ENCODE assay signal across 8 cellular contexts in the genomic region with DNA sequence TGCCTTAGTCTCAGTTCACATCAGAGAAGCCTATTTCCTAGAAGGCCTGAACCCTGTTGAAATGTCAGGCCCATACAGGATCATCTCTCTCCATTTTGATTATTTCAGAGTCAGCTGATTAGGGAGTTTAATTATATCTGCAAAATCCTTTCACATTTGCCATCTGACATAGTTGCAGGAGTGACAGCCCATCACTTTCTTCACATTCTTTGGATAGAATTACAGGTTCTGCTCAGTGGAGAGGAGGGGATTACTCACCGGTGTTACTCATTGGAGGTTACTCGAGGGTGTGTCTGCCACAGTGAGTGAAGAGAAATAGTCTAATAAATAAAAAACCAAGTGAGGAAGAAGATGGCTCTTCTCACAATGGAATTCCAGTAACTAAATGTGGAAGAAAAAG.
DNase-seq lines count a peak whose midpoint lies in the region; ATAC-seq, FAIRE-seq and TF ChIP-seq lines count a peak whose summit lies in the region.
"Had no signal": no experiment of that assay in that cellular context is flagged by ENCODE, and none has a peak within 500 bp of the region (broad histone marks: within the 10 kb centered on the region; RNA-seq: fewer than 3 reads in every experiment).

No MANE protein-coding gene starts in this region.

- H3K36me3 ChIP-seq in K562 (ENCODE audit: control insufficient read depth, insufficient read depth, low read length), result 0 out of 3 replicates have a peak, but pooled peaks cover 5% of the 10 kb centered on the region
- no peaks in the 10 kb centered on the region for H3K36me3 ChIP-seq in muscle layer of colon (ENCODE audit: insufficient read depth, low read length)
- no peaks in the 10 kb centered on the region for H3K36me3 ChIP-seq in mucosa of descending colon (ENCODE audit: low read depth)

- H3K4me1 ChIP-seq in K562 (replicated peaks in 1 of 2; ENCODE audit: control insufficient read depth in 2 of 2, insufficient read depth in 2 of 2, low read length in 2 of 2) (peaks cover 0 to 25% of the 10 kb centered on the region in 2 experiments; a peak in 4 of 5 replicates), muscle layer of colon (ENCODE audit: insufficient read depth, low read length) (peaks cover 17% of the 10 kb centered on the region), mucosa of descending colon (ENCODE audit: low read depth) (no peaks in the 10 kb centered on the region)

- H3K79me2 ChIP-seq in K562 (ENCODE audit: control insufficient read depth, insufficient read depth, low read length), result peaks cover 4% of the 10 kb centered on the region; the same call in 2 of the 3 replicates

- BruUV-seq in K562 (replicated peaks; lab: Mats Ljungman, UMichigan), result no TSS peak

- TF ChIP-seq RAD21 in K562 (CRISPR knock-in tag; conservative IDR thresholded peaks at IDR 0.05 in 1 of 2, IDR thresholded peaks at IDR 0.05 in 1 of 2), result no peak

- in situ Hi-C loops in K562 (cut with MboI), result no loop called here

- intact Hi-C loops in K562 (cut with micrococcal nuclease) (no loop called here), mucosa of descending colon (cut with DNase I, micrococcal nuclease) (no loop called here)

- no peak overlapping the region for H3K4me3 ChIP-seq in K562
- H3K4me3 ChIP-seq in muscle layer of colon (ENCODE audit: low read depth in 1 of 2, low read length in 2 of 2), result no peak overlapping the region
- no peak overlapping the region for H3K4me3 ChIP-seq in mucosa of descending colon

- WGBS in K562 (ENCODE audit: insufficient coverage, low coverage, missing lambda C conversion rate), result 37% methylated on average over 2 of the region's 2 CpGs

- no peak for TF ChIP-seq EP300 in K562 (IDR thresholded peaks at IDR 0.05; ENCODE audit: low read length)

- H3K9me3 ChIP-seq in K562 (replicated peaks; ENCODE audit: control insufficient read depth, insufficient read depth, low read depth, low read length) (no peaks in the 10 kb centered on the region), muscle layer of colon (ENCODE audit: low read length) (no peaks in the 10 kb centered on the region), mucosa of descending colon (no peaks in the 10 kb centered on the region)

- no peaks in the 10 kb centered on the region for H3K9me1 ChIP-seq in K562 (ENCODE audit: control insufficient read depth, insufficient read depth, low read length)

- no peaks in the 10 kb centered on the region for H4K20me1 ChIP-seq in K562 (replicated peaks; ENCODE audit: control insufficient read depth, insufficient read depth, low read length)

- H2AFZ ChIP-seq in K562 (ENCODE audit: low read depth, low read length), result no peak overlapping the region

- DNase-seq in EH (ENCODE audit: low read depth), result peak; percentile 65
- DNase-seq in HT1080 (ENCODE audit: low read depth), result peak; percentile 87
- DNase-seq in K562 (ENCODE audit: extremely low read depth in 1 of 4, low spot score in 3 of 4), result peak in 2 of 4 experiments; percentile 35
- DNase-seq in mucosa of descending colon, result no peak
- no peak for DNase-seq in activated effector memory CD4-positive, alpha-beta T cell treated with Interleukin-2 at 50 U/mL for 16 hours
- DNase-seq in KG1 (lab: John Stamatoyannopoulos, UW), result no peak
- DNase-seq: activated CD8-positive, alpha-beta memory T cell treated with anti-CD3 and anti-CD28 coated beads, Interleukin-2, amount 50 U/mL, for 48 hours had no signal

- no peak for FAIRE-seq in K562 (lab: Jason Lieb, UNC)

- no peaks in the 10 kb centered on the region for H3K27me3 ChIP-seq in K562 (ENCODE audit: control insufficient read depth in 2 of 2, insufficient read depth in 2 of 2, low read length in 2 of 2)
- H3K27me3 ChIP-seq in muscle layer of colon (ENCODE audit: control insufficient read depth in 1 of 2, insufficient read depth in 2 of 2, low read length in 2 of 2), result no peaks in the 10 kb centered on the region

- no peak overlapping the region for H3K4me2 ChIP-seq in K562 (ENCODE audit: insufficient read depth, low read length)

- TF ChIP-seq POLR2A in K562 (conservative IDR thresholded peaks at IDR 0.05), result no peak

- H3K9ac ChIP-seq in K562 (ENCODE audit: insufficient read depth in 1 of 2, low read depth in 2 of 2, low read length in 2 of 2) (no peak overlapping the region), muscle layer of colon (ENCODE audit: low read length) (no peak overlapping the region)

- TF ChIP-seq CTCF in K562 (IDR thresholded peaks at IDR 0.05 in 2 of 3, conservative IDR thresholded peaks at IDR 0.05 in 1 of 3; ENCODE audit: insufficient read depth in 2 of 3, low read depth in 1 of 3, low read length in 3 of 3), result no peak
- no peak for TF ChIP-seq CTCF in mucosa of descending colon (IDR thresholded peaks at IDR 0.05)

- H3K27ac ChIP-seq in K562 (ENCODE audit: extremely low read depth, low read depth, low read length) (peak overlapping the region; percentile 25; the same call in 1 of the 3 replicates), muscle layer of colon (ENCODE audit: low read depth, low read length) (peak overlapping the region; percentile 21)

- ATAC-seq in K562 (peak; percentile 65), mucosa of descending colon (no peak)

- CTCF ChIA-PET in K562 (lab: Yijun Ruan, JAX; ENCODE audit: low intra/inter-chr PET ratio), result no interaction called here

- POLR2A ChIA-PET in K562 (lab: Yijun Ruan, JAX), result interaction anchor here (0.9 kb wide), 1 partner anchor 10 kb away, joined by 5 read pairs; no protein-coding TSS in a partner anchor

TF ChIP-seq in K562, 482 proteins besides CTCF, POLR2A, EP300 and RAD21 (continues in another document):
- TF ChIP-seq FOSL1 (tag; conservative IDR thresholded peaks at IDR 0.05) (peak; percentile 77), RBM17 (IDR thresholded peaks at IDR 0.05; ENCODE audit: borderline replicate concordance, low read depth, low read length) (no peak), CEBPB (tag; IDR thresholded peaks at IDR 0.05) (no peak), BRD9 (IDR thresholded peaks at IDR 0.05; ENCODE audit: low read depth, partially characterized antibody) (no peak), KDM1A (IDR thresholded peaks at IDR 0.05) (no peak), MEIS2 (IDR thresholded peaks at IDR 0.05; ENCODE audit: partially characterized antibody) (peak; percentile 41), ZEB2 (IDR thresholded peaks at IDR 0.05) (no peak), KHSRP (IDR thresholded peaks at IDR 0.05) (no peak)
- TF ChIP-seq, protein P1, sequence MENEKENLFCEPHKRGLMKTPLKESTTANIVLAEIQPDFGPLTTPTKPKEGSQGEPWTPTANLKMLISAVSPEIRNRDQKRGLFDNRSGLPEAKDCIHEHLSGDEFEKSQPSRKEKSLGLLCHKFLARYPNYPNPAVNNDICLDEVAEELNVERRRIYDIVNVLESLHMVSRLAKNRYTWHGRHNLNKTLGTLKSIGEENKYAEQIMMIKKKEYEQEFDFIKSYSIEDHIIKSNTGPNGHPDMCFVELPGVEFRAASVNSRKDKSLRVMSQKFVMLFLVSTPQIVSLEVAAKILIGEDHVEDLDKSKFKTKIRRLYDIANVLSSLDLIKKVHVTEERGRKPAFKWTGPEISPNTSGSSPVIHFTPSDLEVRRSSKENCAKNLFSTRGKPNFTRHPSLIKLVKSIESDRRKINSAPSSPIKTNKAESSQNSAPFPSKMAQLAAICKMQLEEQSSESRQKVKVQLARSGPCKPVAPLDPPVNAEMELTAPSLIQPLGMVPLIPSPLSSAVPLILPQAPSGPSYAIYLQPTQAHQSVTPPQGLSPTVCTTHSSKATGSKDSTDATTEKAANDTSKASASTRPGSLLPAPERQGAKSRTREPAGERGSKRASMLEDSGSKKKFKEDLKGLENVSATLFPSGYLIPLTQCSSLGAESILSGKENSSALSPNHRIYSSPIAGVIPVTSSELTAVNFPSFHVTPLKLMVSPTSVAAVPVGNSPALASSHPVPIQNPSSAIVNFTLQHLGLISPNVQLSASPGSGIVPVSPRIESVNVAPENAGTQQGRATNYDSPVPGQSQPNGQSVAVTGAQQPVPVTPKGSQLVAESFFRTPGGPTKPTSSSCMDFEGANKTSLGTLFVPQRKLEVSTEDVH (IDR thresholded peaks at IDR 0.05; ENCODE audit: low read depth, partially characterized antibody), result no peak
- TF ChIP-seq, protein P2, sequence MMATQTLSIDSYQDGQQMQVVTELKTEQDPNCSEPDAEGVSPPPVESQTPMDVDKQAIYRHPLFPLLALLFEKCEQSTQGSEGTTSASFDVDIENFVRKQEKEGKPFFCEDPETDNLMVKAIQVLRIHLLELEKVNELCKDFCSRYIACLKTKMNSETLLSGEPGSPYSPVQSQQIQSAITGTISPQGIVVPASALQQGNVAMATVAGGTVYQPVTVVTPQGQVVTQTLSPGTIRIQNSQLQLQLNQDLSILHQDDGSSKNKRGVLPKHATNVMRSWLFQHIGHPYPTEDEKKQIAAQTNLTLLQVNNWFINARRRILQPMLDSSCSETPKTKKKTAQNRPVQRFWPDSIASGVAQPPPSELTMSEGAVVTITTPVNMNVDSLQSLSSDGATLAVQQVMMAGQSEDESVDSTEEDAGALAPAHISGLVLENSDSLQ (IDR thresholded peaks at IDR 0.05), result peak; percentile 68
- TF ChIP-seq, protein P3, sequence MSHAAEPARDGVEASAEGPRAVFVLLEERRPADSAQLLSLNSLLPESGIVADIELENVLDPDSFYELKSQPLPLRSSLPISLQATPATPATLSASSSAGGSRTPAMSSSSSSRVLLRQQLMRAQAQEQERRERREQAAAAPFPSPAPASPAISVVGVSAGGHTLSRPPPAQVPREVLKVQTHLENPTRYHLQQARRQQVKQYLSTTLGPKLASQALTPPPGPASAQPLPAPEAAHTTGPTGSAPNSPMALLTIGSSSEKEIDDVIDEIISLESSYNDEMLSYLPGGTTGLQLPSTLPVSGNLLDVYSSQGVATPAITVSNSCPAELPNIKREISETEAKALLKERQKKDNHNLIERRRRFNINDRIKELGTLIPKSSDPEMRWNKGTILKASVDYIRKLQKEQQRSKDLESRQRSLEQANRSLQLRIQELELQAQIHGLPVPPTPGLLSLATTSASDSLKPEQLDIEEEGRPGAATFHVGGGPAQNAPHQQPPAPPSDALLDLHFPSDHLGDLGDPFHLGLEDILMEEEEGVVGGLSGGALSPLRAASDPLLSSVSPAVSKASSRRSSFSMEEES (CRISPR knock-in tag; IDR thresholded peaks at IDR 0.05), result no peak
- TF ChIP-seq, protein P4, sequence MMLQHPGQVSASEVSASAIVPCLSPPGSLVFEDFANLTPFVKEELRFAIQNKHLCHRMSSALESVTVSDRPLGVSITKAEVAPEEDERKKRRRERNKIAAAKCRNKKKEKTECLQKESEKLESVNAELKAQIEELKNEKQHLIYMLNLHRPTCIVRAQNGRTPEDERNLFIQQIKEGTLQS (IDR thresholded peaks at IDR 0.05), result peak; percentile 55; the same call in 1 of the 2 replicates
- TF ChIP-seq, protein P4 (CRISPR knock-in tag; conservative IDR thresholded peaks at IDR 0.05), result no peak

Comparison
In these comparisons a context has a peak if more than half of its experiments do, and no peak if none do; other contexts are left out.
1. DNase-seq: peak in EH (single experiment) and HT1080 (single experiment); none in mucosa of descending colon (0 of 3), activated effector memory CD4-positive, alpha-beta T cell treated with Interleukin-2 at 50 U/mL for 16 hours (single experiment) and KG1 (single experiment).